ENCODE assay signal across 13 cellular contexts in the genomic region with DNA sequence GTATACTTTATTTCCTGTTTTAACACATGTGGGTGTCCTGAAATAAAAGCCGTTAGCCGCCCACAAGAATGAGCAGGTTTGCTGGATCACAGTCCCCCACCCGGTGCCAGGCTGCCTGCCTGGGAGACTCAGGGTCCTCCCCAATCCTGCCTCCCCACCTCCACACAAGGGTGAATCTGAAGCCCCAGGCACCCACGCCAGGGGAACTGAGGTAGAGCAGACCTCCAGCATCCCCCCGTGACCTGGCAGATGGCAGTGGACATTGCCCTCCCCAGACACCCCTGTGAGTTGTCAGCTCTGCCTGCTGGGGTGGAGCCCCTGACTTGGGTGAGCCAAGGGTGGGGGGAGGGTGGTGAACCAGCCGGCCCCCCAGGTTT.
DNase-seq lines count a peak whose midpoint lies in the region; ATAC-seq and TF ChIP-seq lines count a peak whose summit lies in the region.
"Had no signal": no experiment of that assay in that cellular context is flagged by ENCODE, and none has a peak within 500 bp of the region (broad histone marks: within the 10 kb centered on the region; RNA-seq: fewer than 3 reads in every experiment).

No MANE protein-coding gene starts in this region.

- H3K9me3 Mint-ChIP-seq in activated T-cell treated with anti-CD3 and anti-CD28 coated beads, Interleukin-2, amount 50 U/mL, for 72 hours, result peaks cover 0 to under 1% of the 10 kb centered on the region in 2 donors
- H3K9me3 Mint-ChIP-seq in chondrocyte (ENCODE audit: low read depth), result no peaks in the 10 kb centered on the region
- H3K9me3 Mint-ChIP-seq in stimulated activated effector memory CD8-positive, alpha-beta T cell treated with anti-CD3 and anti-CD28 coated beads, Interleukin-12 subunit alpha, Interleukin-12 subunit beta, amount 100 ng/mL, for 72 hours, result peaks cover under 1% of the 10 kb centered on the region
- H3K9me3 Mint-ChIP-seq: activated T-cell treated with anti-CD3 and anti-CD28 coated beads, Interleukin-2, amount 50 U/mL, for 4 hours had no signal

- H3K4me1 Mint-ChIP-seq in activated T-cell treated with anti-CD3 and anti-CD28 coated beads, Interleukin-2, amount 50 U/mL, for 72 hours (ENCODE audit: low read depth), result peaks cover 28% of the 10 kb centered on the region
- peaks cover 71% of the 10 kb centered on the region for H3K4me1 Mint-ChIP-seq in chondrocyte (ENCODE audit: low read depth)
- peaks cover 48% of the 10 kb centered on the region for H3K4me1 Mint-ChIP-seq in stimulated activated effector memory CD8-positive, alpha-beta T cell treated with anti-CD3 and anti-CD28 coated beads, Interleukin-12 subunit alpha, Interleukin-12 subunit beta, amount 100 ng/mL, for 72 hours

- H3K36me3 Mint-ChIP-seq in activated T-cell treated with anti-CD3 and anti-CD28 coated beads, Interleukin-2, amount 50 U/mL, for 72 hours (ENCODE audit: insufficient read depth in 2 of 2), result peaks cover 0 to under 1% of the 10 kb centered on the region in 2 donors
- H3K36me3 Mint-ChIP-seq in chondrocyte (ENCODE audit: low read depth), result no peaks in the 10 kb centered on the region
- H3K36me3 Mint-ChIP-seq in stimulated activated effector memory CD8-positive, alpha-beta T cell treated with anti-CD3 and anti-CD28 coated beads, Interleukin-12 subunit alpha, Interleukin-12 subunit beta, amount 100 ng/mL, for 72 hours, result peaks cover 4% of the 10 kb centered on the region

- H3K27me3 Mint-ChIP-seq in activated T-cell treated with anti-CD3 and anti-CD28 coated beads, Interleukin-2, amount 50 U/mL, for 72 hours (ENCODE audit: low read depth), result no peaks in the 10 kb centered on the region
- H3K27me3 Mint-ChIP-seq in chondrocyte (ENCODE audit: low read depth), result no peaks in the 10 kb centered on the region

- no peaks in the 10 kb centered on the region for H3K27me3 ChIP-seq in HL-60 (ENCODE audit: insufficient read depth, poor library complexity, severe bottlenecking)

- H3K27ac ChIP-seq in HL-60 (replicated peaks), result peak overlapping the region; percentile 24
- H3K27ac ChIP-seq: SK-N-MC, VCaP had no signal

- H3K4me3 Mint-ChIP-seq in activated T-cell treated with anti-CD3 and anti-CD28 coated beads, Interleukin-2, amount 50 U/mL, for 72 hours, result peak overlapping the region; percentile 25 to 50
- no peak overlapping the region for H3K4me3 Mint-ChIP-seq in chondrocyte (ENCODE audit: unreplicated experiment)
- H3K4me3 Mint-ChIP-seq in stimulated activated effector memory CD8-positive, alpha-beta T cell treated with anti-CD3 and anti-CD28 coated beads, Interleukin-12 subunit alpha, Interleukin-12 subunit beta, amount 100 ng/mL, for 72 hours, result peak overlapping the region; percentile 58
- H3K4me3 Mint-ChIP-seq: activated T-cell treated with anti-CD3 and anti-CD28 coated beads, Interleukin-2, amount 50 U/mL, for 4 hours; nephron progenitor cell had no signal

- peak overlapping the region; percentile 58 for H3K27ac Mint-ChIP-seq in activated T-cell treated with anti-CD3 and anti-CD28 coated beads, Interleukin-2, amount 50 U/mL, for 72 hours
- H3K27ac Mint-ChIP-seq in chondrocyte (ENCODE audit: unreplicated experiment), result no peak overlapping the region
- peak overlapping the region; percentile 88 for H3K27ac Mint-ChIP-seq in stimulated activated effector memory CD8-positive, alpha-beta T cell treated with anti-CD3 and anti-CD28 coated beads, Interleukin-12 subunit alpha, Interleukin-12 subunit beta, amount 100 ng/mL, for 72 hours
- H3K27ac Mint-ChIP-seq: nephron progenitor cell had no signal

- H3K4me3 ChIP-seq in HL-60 (replicated peaks; ENCODE audit: insufficient read depth, low read length), result no peak overlapping the region
- H3K4me3 ChIP-seq: GM12878, SK-N-MC had no signal

- ATAC-seq in activated T-cell treated with anti-CD3 and anti-CD28 coated beads, Interleukin-2, amount 50 U/mL, for 72 hours (replicated peaks in 1 of 2), result no peak
- ATAC-seq in stimulated activated effector memory CD8-positive, alpha-beta T cell treated with anti-CD3 and anti-CD28 coated beads, Interleukin-12 subunit alpha, Interleukin-12 subunit beta, amount 100 ng/mL, for 72 hours, result no peak
- ATAC-seq in HG03108 (IDR thresholded peaks at IDR 0.05; ENCODE audit: unreplicated experiment), result no peak
- no peak for ATAC-seq in GM21515 (IDR thresholded peaks at IDR 0.05; ENCODE audit: unreplicated experiment)
- ATAC-seq: GM12878 had no signal

- no peak for DNase-seq in activated T-cell treated with anti-CD3 and anti-CD28 coated beads, Interleukin-2, amount 50 U/mL, for 72 hours
- no peak for DNase-seq in activated T-cell treated with anti-CD3 and anti-CD28 coated beads, Interleukin-2, amount 50 U/mL, for 1 hour
- no peak for DNase-seq in HL-60 (ENCODE audit: low read depth in 1 of 2, low spot score in 1 of 2)
- peak; percentile 82 for DNase-seq in chondrocyte (ENCODE audit: low spot score)
- DNase-seq in stimulated activated effector memory CD8-positive, alpha-beta T cell treated with anti-CD3 and anti-CD28 coated beads, Interleukin-12 subunit alpha, Interleukin-12 subunit beta, amount 100 ng/mL, for 72 hours (ENCODE audit: low spot score in 2 of 2), result no peak
- DNase-seq in DMS79 treated with DMSO at 0.1 percent for 48 hours (lab: John Stamatoyannopoulos, UW), result no peak
- DNase-seq: nephron progenitor cell had no signal

- TF ChIP-seq CTCF in HL-60 (IDR thresholded peaks at IDR 0.05; ENCODE audit: insufficient read depth, low read length), result no peak
- no peak for TF ChIP-seq CTCF in chondrocyte (IDR thresholded peaks at IDR 0.05)
